ENCODE assay signal across 2 cellular contexts in the genomic region with DNA sequence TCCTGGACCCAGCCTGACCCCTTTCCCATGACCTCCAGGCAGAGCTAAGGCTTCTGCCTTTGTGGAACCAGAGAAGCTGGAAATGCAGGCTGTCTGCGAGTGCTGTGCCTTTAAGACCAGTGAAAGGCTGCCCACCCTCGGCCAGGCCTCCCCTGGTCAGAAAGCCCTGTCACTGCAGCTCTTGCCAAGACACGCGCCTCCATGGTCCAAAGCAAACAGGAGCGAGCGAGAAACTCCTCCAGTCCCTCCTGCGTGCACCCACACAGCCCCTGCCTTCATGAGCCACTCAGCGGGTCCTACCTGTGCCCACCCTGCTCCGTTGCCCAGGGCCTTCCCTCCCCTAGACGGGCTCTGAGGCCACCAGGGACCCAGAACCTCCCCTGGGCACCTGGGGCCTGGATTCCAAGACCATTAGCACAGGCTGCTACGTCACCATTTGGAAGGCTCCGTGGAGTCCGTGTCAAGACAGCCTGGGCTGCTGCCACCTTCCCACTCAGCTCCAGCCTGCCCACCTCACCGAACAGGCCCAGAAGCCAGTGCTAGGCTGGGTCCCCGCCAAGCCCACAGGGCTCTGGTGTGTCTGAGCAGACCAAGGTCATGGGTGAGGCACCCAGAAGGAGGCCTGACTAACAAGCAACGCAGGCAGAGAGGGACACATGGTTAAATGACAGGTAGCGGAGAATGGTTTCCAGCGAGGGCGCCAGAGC.
TF ChIP-seq lines count a peak whose summit lies in the region.

No MANE protein-coding gene starts in this region.

TF ChIP-seq in H1, 55 proteins besides CTCF, POLR2A, EP300 and RAD21 (continued from another document):
- TF ChIP-seq, protein P1, sequence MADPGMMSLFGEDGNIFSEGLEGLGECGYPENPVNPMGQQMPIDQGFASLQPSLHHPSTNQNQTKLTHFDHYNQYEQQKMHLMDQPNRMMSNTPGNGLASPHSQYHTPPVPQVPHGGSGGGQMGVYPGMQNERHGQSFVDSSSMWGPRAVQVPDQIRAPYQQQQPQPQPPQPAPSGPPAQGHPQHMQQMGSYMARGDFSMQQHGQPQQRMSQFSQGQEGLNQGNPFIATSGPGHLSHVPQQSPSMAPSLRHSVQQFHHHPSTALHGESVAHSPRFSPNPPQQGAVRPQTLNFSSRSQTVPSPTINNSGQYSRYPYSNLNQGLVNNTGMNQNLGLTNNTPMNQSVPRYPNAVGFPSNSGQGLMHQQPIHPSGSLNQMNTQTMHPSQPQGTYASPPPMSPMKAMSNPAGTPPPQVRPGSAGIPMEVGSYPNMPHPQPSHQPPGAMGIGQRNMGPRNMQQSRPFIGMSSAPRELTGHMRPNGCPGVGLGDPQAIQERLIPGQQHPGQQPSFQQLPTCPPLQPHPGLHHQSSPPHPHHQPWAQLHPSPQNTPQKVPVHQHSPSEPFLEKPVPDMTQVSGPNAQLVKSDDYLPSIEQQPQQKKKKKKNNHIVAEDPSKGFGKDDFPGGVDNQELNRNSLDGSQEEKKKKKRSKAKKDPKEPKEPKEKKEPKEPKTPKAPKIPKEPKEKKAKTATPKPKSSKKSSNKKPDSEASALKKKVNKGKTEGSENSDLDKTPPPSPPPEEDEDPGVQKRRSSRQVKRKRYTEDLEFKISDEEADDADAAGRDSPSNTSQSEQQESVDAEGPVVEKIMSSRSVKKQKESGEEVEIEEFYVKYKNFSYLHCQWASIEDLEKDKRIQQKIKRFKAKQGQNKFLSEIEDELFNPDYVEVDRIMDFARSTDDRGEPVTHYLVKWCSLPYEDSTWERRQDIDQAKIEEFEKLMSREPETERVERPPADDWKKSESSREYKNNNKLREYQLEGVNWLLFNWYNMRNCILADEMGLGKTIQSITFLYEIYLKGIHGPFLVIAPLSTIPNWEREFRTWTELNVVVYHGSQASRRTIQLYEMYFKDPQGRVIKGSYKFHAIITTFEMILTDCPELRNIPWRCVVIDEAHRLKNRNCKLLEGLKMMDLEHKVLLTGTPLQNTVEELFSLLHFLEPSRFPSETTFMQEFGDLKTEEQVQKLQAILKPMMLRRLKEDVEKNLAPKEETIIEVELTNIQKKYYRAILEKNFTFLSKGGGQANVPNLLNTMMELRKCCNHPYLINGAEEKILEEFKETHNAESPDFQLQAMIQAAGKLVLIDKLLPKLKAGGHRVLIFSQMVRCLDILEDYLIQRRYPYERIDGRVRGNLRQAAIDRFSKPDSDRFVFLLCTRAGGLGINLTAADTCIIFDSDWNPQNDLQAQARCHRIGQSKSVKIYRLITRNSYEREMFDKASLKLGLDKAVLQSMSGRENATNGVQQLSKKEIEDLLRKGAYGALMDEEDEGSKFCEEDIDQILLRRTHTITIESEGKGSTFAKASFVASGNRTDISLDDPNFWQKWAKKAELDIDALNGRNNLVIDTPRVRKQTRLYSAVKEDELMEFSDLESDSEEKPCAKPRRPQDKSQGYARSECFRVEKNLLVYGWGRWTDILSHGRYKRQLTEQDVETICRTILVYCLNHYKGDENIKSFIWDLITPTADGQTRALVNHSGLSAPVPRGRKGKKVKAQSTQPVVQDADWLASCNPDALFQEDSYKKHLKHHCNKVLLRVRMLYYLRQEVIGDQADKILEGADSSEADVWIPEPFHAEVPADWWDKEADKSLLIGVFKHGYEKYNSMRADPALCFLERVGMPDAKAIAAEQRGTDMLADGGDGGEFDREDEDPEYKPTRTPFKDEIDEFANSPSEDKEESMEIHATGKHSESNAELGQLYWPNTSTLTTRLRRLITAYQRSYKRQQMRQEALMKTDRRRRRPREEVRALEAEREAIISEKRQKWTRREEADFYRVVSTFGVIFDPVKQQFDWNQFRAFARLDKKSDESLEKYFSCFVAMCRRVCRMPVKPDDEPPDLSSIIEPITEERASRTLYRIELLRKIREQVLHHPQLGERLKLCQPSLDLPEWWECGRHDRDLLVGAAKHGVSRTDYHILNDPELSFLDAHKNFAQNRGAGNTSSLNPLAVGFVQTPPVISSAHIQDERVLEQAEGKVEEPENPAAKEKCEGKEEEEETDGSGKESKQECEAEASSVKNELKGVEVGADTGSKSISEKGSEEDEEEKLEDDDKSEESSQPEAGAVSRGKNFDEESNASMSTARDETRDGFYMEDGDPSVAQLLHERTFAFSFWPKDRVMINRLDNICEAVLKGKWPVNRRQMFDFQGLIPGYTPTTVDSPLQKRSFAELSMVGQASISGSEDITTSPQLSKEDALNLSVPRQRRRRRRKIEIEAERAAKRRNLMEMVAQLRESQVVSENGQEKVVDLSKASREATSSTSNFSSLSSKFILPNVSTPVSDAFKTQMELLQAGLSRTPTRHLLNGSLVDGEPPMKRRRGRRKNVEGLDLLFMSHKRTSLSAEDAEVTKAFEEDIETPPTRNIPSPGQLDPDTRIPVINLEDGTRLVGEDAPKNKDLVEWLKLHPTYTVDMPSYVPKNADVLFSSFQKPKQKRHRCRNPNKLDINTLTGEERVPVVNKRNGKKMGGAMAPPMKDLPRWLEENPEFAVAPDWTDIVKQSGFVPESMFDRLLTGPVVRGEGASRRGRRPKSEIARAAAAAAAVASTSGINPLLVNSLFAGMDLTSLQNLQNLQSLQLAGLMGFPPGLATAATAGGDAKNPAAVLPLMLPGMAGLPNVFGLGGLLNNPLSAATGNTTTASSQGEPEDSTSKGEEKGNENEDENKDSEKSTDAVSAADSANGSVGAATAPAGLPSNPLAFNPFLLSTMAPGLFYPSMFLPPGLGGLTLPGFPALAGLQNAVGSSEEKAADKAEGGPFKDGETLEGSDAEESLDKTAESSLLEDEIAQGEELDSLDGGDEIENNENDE (IDR thresholded peaks at IDR 0.05; ENCODE audit: insufficient replicate concordance, low read length): no peak
TF ChIP-seq in H1: peak in this region for 0.

TF ChIP-seq in liver, 16 proteins besides CTCF, POLR2A, EP300 and RAD21:
- TF ChIP-seq, protein P2, sequence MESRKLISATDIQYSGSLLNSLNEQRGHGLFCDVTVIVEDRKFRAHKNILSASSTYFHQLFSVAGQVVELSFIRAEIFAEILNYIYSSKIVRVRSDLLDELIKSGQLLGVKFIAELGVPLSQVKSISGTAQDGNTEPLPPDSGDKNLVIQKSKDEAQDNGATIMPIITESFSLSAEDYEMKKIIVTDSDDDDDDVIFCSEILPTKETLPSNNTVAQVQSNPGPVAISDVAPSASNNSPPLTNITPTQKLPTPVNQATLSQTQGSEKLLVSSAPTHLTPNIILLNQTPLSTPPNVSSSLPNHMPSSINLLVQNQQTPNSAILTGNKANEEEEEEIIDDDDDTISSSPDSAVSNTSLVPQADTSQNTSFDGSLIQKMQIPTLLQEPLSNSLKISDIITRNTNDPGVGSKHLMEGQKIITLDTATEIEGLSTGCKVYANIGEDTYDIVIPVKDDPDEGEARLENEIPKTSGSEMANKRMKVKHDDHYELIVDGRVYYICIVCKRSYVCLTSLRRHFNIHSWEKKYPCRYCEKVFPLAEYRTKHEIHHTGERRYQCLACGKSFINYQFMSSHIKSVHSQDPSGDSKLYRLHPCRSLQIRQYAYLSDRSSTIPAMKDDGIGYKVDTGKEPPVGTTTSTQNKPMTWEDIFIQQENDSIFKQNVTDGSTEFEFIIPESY (IDR thresholded peaks at IDR 0.05): no peak
- TF ChIP-seq, protein P3, sequence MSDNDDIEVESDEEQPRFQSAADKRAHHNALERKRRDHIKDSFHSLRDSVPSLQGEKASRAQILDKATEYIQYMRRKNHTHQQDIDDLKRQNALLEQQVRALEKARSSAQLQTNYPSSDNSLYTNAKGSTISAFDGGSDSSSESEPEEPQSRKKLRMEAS (IDR thresholded peaks at IDR 0.05): no peak
- TF ChIP-seq FOXA2 (IDR thresholded peaks at IDR 0.05) (no peak), JUND (IDR thresholded peaks at IDR 0.05) (no peak), TAF1 (conservative IDR thresholded peaks at IDR 0.05) (no peak)
- TF ChIP-seq, protein P4, sequence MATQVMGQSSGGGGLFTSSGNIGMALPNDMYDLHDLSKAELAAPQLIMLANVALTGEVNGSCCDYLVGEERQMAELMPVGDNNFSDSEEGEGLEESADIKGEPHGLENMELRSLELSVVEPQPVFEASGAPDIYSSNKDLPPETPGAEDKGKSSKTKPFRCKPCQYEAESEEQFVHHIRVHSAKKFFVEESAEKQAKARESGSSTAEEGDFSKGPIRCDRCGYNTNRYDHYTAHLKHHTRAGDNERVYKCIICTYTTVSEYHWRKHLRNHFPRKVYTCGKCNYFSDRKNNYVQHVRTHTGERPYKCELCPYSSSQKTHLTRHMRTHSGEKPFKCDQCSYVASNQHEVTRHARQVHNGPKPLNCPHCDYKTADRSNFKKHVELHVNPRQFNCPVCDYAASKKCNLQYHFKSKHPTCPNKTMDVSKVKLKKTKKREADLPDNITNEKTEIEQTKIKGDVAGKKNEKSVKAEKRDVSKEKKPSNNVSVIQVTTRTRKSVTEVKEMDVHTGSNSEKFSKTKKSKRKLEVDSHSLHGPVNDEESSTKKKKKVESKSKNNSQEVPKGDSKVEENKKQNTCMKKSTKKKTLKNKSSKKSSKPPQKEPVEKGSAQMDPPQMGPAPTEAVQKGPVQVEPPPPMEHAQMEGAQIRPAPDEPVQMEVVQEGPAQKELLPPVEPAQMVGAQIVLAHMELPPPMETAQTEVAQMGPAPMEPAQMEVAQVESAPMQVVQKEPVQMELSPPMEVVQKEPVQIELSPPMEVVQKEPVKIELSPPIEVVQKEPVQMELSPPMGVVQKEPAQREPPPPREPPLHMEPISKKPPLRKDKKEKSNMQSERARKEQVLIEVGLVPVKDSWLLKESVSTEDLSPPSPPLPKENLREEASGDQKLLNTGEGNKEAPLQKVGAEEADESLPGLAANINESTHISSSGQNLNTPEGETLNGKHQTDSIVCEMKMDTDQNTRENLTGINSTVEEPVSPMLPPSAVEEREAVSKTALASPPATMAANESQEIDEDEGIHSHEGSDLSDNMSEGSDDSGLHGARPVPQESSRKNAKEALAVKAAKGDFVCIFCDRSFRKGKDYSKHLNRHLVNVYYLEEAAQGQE (IDR thresholded peaks at IDR 0.05): no peak
TF ChIP-seq in liver: peak in this region for 0.
